Comparison of ENCODE assay signal across 15 cellular contexts in genomic region chr9:76616780-76617179, GRCh38.
DNase-seq lines count a peak whose midpoint lies in the region; FAIRE-seq and TF ChIP-seq lines count a peak whose summit lies in the region.
"Had no signal": no experiment of that assay in that cellular context is flagged by ENCODE, and none has a peak within 500 bp of the region (broad histone marks: within the 10 kb centered on the region; RNA-seq: fewer than 3 reads in every experiment).

No MANE protein-coding gene starts in this region.

- no peak for DNase-seq in frontal cortex (ENCODE audit: low spot score in 2 of 2)
- DNase-seq in GM10248 (ENCODE audit: extremely low spot score), result no peak
- DNase-seq in AG08395 (ENCODE audit: low spot score), result no peak
- no peak for DNase-seq in glomerular visceral epithelial cell (ENCODE audit: extremely low spot score)
- no peak for DNase-seq in immature natural killer cell
- DNase-seq: CD4-positive, alpha-beta memory T cell; DMS153; DMS79; GDM1; GOT3; H7 had no signal

- no peak overlapping the region for H3K27ac ChIP-seq in HEK293 (ENCODE audit: extremely low read depth, low read depth, low read length)
- H3K27ac ChIP-seq in muscle layer of duodenum (ENCODE audit: low read length), result peak overlapping the region; percentile 64
- H3K27ac ChIP-seq: BLaER1 had no signal

- H3K4me3 ChIP-seq in HEK293 (ENCODE audit: low read depth, low read length) (no peak overlapping the region), muscle layer of duodenum (ENCODE audit: low read depth in 1 of 2, low read length in 2 of 2) (no peak overlapping the region)
- H3K4me3 ChIP-seq: BLaER1 had no signal

- H3K4me1 ChIP-seq in HEK293 (ENCODE audit: control insufficient read depth, insufficient read depth, low read length) (no peaks in the 10 kb centered on the region), muscle layer of duodenum (ENCODE audit: control insufficient read depth in 1 of 2, insufficient read depth in 2 of 2, low read length in 2 of 2) (peaks cover 0 to 22% of the 10 kb centered on the region in 2 donors)

- no peaks in the 10 kb centered on the region for H3K27me3 ChIP-seq in muscle layer of duodenum (ENCODE audit: low read depth, low read length)
- H3K27me3 ChIP-seq: BLaER1 had no signal

- no peak overlapping the region for H3K4me3 Mint-ChIP-seq in immature natural killer cell
- H3K4me3 Mint-ChIP-seq: CD14-positive monocyte had no signal

- no peak overlapping the region for H3K27ac Mint-ChIP-seq in immature natural killer cell
- H3K27ac Mint-ChIP-seq: CD4-positive, alpha-beta memory T cell had no signal

- peaks cover 37 to 45% of the 10 kb centered on the region in 2 donors for H3K4me1 Mint-ChIP-seq in immature natural killer cell

- H3K36me3 Mint-ChIP-seq in immature natural killer cell, result peaks cover 0 to 4% (median 4%) of the 10 kb centered on the region in 3 donors
- H3K36me3 Mint-ChIP-seq: CD4-positive, alpha-beta memory T cell had no signal

- peak; percentile 52 for FAIRE-seq in frontal cortex (lab: Jason Lieb, UNC)

- CTCF ChIA-PET in HEK293 (lab: Yijun Ruan, JAX) (interaction anchor here (0.6 kb wide), 1 partner anchor 576 kb away, joined by 3 read pairs; no protein-coding TSS in a partner anchor), GM10248 (lab: Yijun Ruan, JAX) (interaction anchor here (1.3 to 2.7 kb wide), 2 partner anchors 12 to 42 kb away, joined by 3 to 7 read pairs; no protein-coding TSS in a partner anchor)

- TF ChIP-seq CTCF in HEK293 (tag by site-specific recombination; IDR thresholded peaks at IDR 0.05) (no peak), GM10248 (IDR thresholded peaks at IDR 0.05; ENCODE audit: control extremely low read depth, extremely low read depth, low read depth, missing control alignments) (no peak)

- no peaks in the 10 kb centered on the region for H3K27me3 Mint-ChIP-seq in immature natural killer cell (ENCODE audit: low read depth in 3 of 3)

- no peaks in the 10 kb centered on the region for H3K36me3 ChIP-seq in HEK293 (ENCODE audit: control insufficient read depth in 2 of 2, insufficient read depth in 1 of 2, low read length in 2 of 2)
- H3K36me3 ChIP-seq in muscle layer of duodenum (ENCODE audit: control insufficient read depth in 1 of 2, insufficient read depth in 2 of 2, low read length in 2 of 2), result peaks cover 0 to 21% of the 10 kb centered on the region in 2 donors
- H3K36me3 ChIP-seq: BLaER1 had no signal

- no peaks in the 10 kb centered on the region for H3K9me3 Mint-ChIP-seq in immature natural killer cell
- H3K9me3 Mint-ChIP-seq: CD4-positive, alpha-beta memory T cell had no signal

- no peaks in the 10 kb centered on the region for H3K9me3 ChIP-seq in HEK293 (ENCODE audit: control insufficient read depth, insufficient read depth, low read depth, low read length)
- H3K9me3 ChIP-seq in muscle layer of duodenum (ENCODE audit: control insufficient read depth in 1 of 2, low read length in 2 of 2), result no peaks in the 10 kb centered on the region
- H3K9me3 ChIP-seq: BLaER1 had no signal

- POLR2A ChIA-PET in HEK293 (lab: Yijun Ruan, JAX), result no interaction called here
- POLR2A ChIA-PET in GM10248 (lab: Yijun Ruan, JAX), result no interaction called here

TF ChIP-seq in HEK293, 187 proteins besides CTCF, POLR2A, EP300 and RAD21 (continues in another document):
- peak; percentile 43 for TF ChIP-seq ZNF426 (tag by site-specific recombination; IDR thresholded peaks at IDR 0.05)
- no peak for TF ChIP-seq PBX3 (CRISPR knock-in tag; IDR thresholded peaks at IDR 0.05)
- peak; percentile 44; the same call in 1 of the 2 replicates for TF ChIP-seq ZNF394 (tag by site-specific recombination; IDR thresholded peaks at IDR 0.05; ENCODE audit: borderline replicate concordance)
- TF ChIP-seq ZNF555 (tag by site-specific recombination; conservative IDR thresholded peaks at IDR 0.05), result peak; percentile 30
- no peak for TF ChIP-seq SP7 (tag by site-specific recombination; IDR thresholded peaks at IDR 0.05)
- peak; percentile 22; the same call in 1 of the 2 replicates for TF ChIP-seq ZNF623 (tag by site-specific recombination; IDR thresholded peaks at IDR 0.05)
- TF ChIP-seq SALL2 (tag by site-specific recombination; IDR thresholded peaks at IDR 0.05; ENCODE audit: borderline replicate concordance), result no peak
- TF ChIP-seq PRDM4 (tag by site-specific recombination; IDR thresholded peaks at IDR 0.05), result no peak
- TF ChIP-seq ZNF140 (tag by site-specific recombination; IDR thresholded peaks at IDR 0.05), result peak; percentile 20; the same call in 1 of the 2 replicates
- TF ChIP-seq ZBTB11 (tag by site-specific recombination; conservative IDR thresholded peaks at IDR 0.05; ENCODE audit: low read depth), result peak; percentile 31; the same call in 1 of the 2 replicates
- TF ChIP-seq SCRT1 (tag by site-specific recombination; IDR thresholded peaks at IDR 0.05; ENCODE audit: borderline replicate concordance), result no peak
